ENCODE assay signal across 21 cellular contexts in genomic region chr22:43745783-43746356, GRCh38.
DNase-seq lines count a peak whose midpoint lies in the region; ATAC-seq and TF ChIP-seq lines count a peak whose summit lies in the region.
"Had no signal": no experiment of that assay in that cellular context is flagged by ENCODE, and none has a peak within 500 bp of the region (broad histone marks: within the 10 kb centered on the region; RNA-seq: fewer than 3 reads in every experiment).

No MANE protein-coding gene starts in this region.

- DNase-seq in Right ventricle myocardium superior (no peak), left ventricle myocardium inferior (no peak), NCI-H1694 (lab: John Stamatoyannopoulos, UW) (peak; percentile 49), NCI-H510A (lab: John Stamatoyannopoulos, UW) (peak; percentile 48), superior temporal gyrus (ENCODE audit: extremely low spot score) (peak; percentile 23), chondrocyte (ENCODE audit: low spot score) (no peak), amygdala (lab: John Stamatoyannopoulos, UW) (no peak), HT-29 (ENCODE audit: low spot score) (no peak)
- DNase-seq: activated CD4-positive, alpha-beta T cell treated with anti-CD3 and anti-CD28 coated beads, Interleukin-2, amount 10 ng/mL, durations not matched to agents 24 days and 14 days; activated naive CD4-positive, alpha-beta T cell treated with anti-CD3 and anti-CD28 coated beads, Interleukin-2, amount 10 ng/mL, durations not matched to agents 7 days and 5 days; anterior cingulate cortex; C1 segment of cervical spinal cord; central memory CD4-positive, alpha-beta T cell; dorsolateral prefrontal cortex; GOT3; heart left ventricle; Kasumi-1; T-helper 17 cell; upper lobe of right lung had no signal

- peak; percentile 34 for ATAC-seq in Right ventricle myocardium superior (ENCODE audit: poor library complexity)
- ATAC-seq: T-helper 17 cell, upper lobe of right lung had no signal

- no peaks in the 10 kb centered on the region for H3K9me3 Mint-ChIP-seq in chondrocyte (ENCODE audit: low read depth)
- H3K9me3 Mint-ChIP-seq: activated CD4-positive, alpha-beta T cell treated with anti-CD3 and anti-CD28 coated beads, Interleukin-2, amount 10 ng/mL, durations not matched to agents 24 days and 14 days; activated naive CD4-positive, alpha-beta T cell treated with anti-CD3 and anti-CD28 coated beads, Interleukin-2, amount 10 ng/mL, durations not matched to agents 7 days and 5 days had no signal

- H3K27ac Mint-ChIP-seq in chondrocyte (ENCODE audit: unreplicated experiment) = no peak overlapping the region
- H3K27ac Mint-ChIP-seq: activated CD4-positive, alpha-beta T cell treated with anti-CD3 and anti-CD28 coated beads, Interleukin-2, amount 10 ng/mL, durations not matched to agents 24 days and 14 days; activated naive CD4-positive, alpha-beta T cell treated with anti-CD3 and anti-CD28 coated beads, Interleukin-2, amount 10 ng/mL, durations not matched to agents 7 days and 5 days; T-helper 17 cell had no signal

- H3K4me1 ChIP-seq in left ventricle myocardium inferior = peaks cover 10% of the 10 kb centered on the region
- H3K4me1 ChIP-seq: parathyroid adenoma, upper lobe of right lung had no signal

- H3K4me1 Mint-ChIP-seq in chondrocyte (ENCODE audit: low read depth) = no peaks in the 10 kb centered on the region
- H3K4me1 Mint-ChIP-seq: activated CD4-positive, alpha-beta T cell treated with anti-CD3 and anti-CD28 coated beads, Interleukin-2, amount 10 ng/mL, durations not matched to agents 24 days and 14 days; activated naive CD4-positive, alpha-beta T cell treated with anti-CD3 and anti-CD28 coated beads, Interleukin-2, amount 10 ng/mL, durations not matched to agents 7 days and 5 days; T-helper 17 cell had no signal

- no peaks in the 10 kb centered on the region for H3K36me3 ChIP-seq in left ventricle myocardium inferior
- H3K36me3 ChIP-seq: heart left ventricle, upper lobe of right lung had no signal

- intact Hi-C loops in Right ventricle myocardium superior (cut with DNase I) (no loop called here), left ventricle myocardium inferior (cut with micrococcal nuclease) (no loop called here)

- no peaks in the 10 kb centered on the region for H3K9me3 ChIP-seq in left ventricle myocardium inferior (replicated peaks)
- H3K9me3 ChIP-seq: heart left ventricle, upper lobe of right lung had no signal

- H3K27me3 Mint-ChIP-seq in chondrocyte (ENCODE audit: low read depth) = peaks cover 37% of the 10 kb centered on the region
- H3K27me3 Mint-ChIP-seq: activated naive CD4-positive, alpha-beta T cell treated with anti-CD3 and anti-CD28 coated beads, Interleukin-2, amount 10 ng/mL, durations not matched to agents 7 days and 5 days had no signal

- H3K4me3 Mint-ChIP-seq in chondrocyte (ENCODE audit: unreplicated experiment) = no peak overlapping the region
- H3K4me3 Mint-ChIP-seq: activated CD4-positive, alpha-beta T cell treated with anti-CD3 and anti-CD28 coated beads, Interleukin-2, amount 10 ng/mL, durations not matched to agents 24 days and 14 days; activated naive CD4-positive, alpha-beta T cell treated with anti-CD3 and anti-CD28 coated beads, Interleukin-2, amount 10 ng/mL, durations not matched to agents 7 days and 5 days; T-helper 17 cell had no signal

- no peak overlapping the region for H3K4me3 ChIP-seq in left ventricle myocardium inferior
- H3K4me3 ChIP-seq: dorsolateral prefrontal cortex, heart left ventricle, SK-N-MC, upper lobe of right lung had no signal

- no peaks in the 10 kb centered on the region for H3K36me3 Mint-ChIP-seq in chondrocyte (ENCODE audit: low read depth)
- H3K36me3 Mint-ChIP-seq: activated naive CD4-positive, alpha-beta T cell treated with anti-CD3 and anti-CD28 coated beads, Interleukin-2, amount 10 ng/mL, durations not matched to agents 7 days and 5 days had no signal

- TF ChIP-seq CTCF in left ventricle myocardium inferior (IDR thresholded peaks at IDR 0.05; ENCODE audit: borderline replicate concordance) (no peak), chondrocyte (IDR thresholded peaks at IDR 0.05) (no peak)

- H3K27me3 ChIP-seq in left ventricle myocardium inferior (ENCODE audit: low read depth) = peaks cover 14% of the 10 kb centered on the region
- H3K27me3 ChIP-seq: dorsolateral prefrontal cortex had no signal

- no peak overlapping the region for H3K27ac ChIP-seq in left ventricle myocardium inferior (replicated peaks)
- H3K27ac ChIP-seq: parathyroid adenoma, SK-N-MC, upper lobe of right lung had no signal

Comparison
In these comparisons a context has a peak if more than half of its experiments do, and no peak if none do; other contexts are left out.
1. DNase-seq: peak in NCI-H1694 (single experiment), NCI-H510A (single experiment) and superior temporal gyrus (single experiment); none in Right ventricle myocardium superior (single experiment), left ventricle myocardium inferior (single experiment), chondrocyte (single experiment), amygdala (0 of 56) and HT-29 (single experiment).